ENCODE assay signal across 22 cellular contexts in genomic region chr6:93964296-93964695, GRCh38.
"Had no signal": no experiment of that assay in that cellular context is flagged by ENCODE, and none has a peak within 500 bp of the region (broad histone marks: within the 10 kb centered on the region; RNA-seq: fewer than 3 reads in every experiment).

No MANE protein-coding gene starts in this region.

- H3K36me3 ChIP-seq: left lung, lower lobe of right lung, ovary, right atrium auricular region, right lobe of liver, tibial nerve, uterus had no signal

- DNase-seq: hippocampal formation; kidney glomerular epithelial cell; left colon; left lung; lower lobe of right lung; mesendoderm; naive B cell; natural killer cell; nephron progenitor cell; ovary; right lobe of liver; stimulated activated CD4-positive, alpha-beta T cell treated with anti-CD3 and anti-CD28 coated beads, Interleukin-1b, Interleukin-23, amount 100 ng/mL, for 48 hours; stimulated activated CD4-positive, alpha-beta T cell treated with anti-CD3 and anti-CD28 coated beads, Interleukin-2, amount 100 ng/mL, for 48 hours; stimulated activated CD4-positive, alpha-beta T cell treated with anti-CD3 and anti-CD28 coated beads, Interleukin-4, amount 100 ng/mL, for 4 hours; stimulated activated CD8-positive, alpha-beta memory T cell treated with anti-CD3 and anti-CD28 coated beads, Interleukin-4, amount 100 ng/mL, for 48 hours; stimulated activated naive CD4-positive, alpha-beta T cell treated with Interleukin-2 at 50 U/mL for 16 hours; stimulated activated naive CD8-positive, alpha-beta T cell treated with anti-CD3 and anti-CD28 coated beads, Interleukin-15, amount 100 ng/mL, for 72 hours; substantia nigra; uterus had no signal

- H3K4me3 ChIP-seq: left lung, lower lobe of right lung, ovary, right atrium auricular region, right lobe of liver, smooth muscle cell, tibial nerve, uterus had no signal

- H3K4me1 ChIP-seq: left lung, lower lobe of right lung, right atrium auricular region, right lobe of liver, tibial nerve, uterus had no signal

- H3K27ac ChIP-seq: left lung, lower lobe of right lung, ovary, right atrium auricular region, right lobe of liver, tibial nerve, uterus had no signal

- H3K9me3 ChIP-seq: left lung, lower lobe of right lung, ovary, right atrium auricular region, right lobe of liver, tibial nerve, uterus had no signal

- H3K27me3 ChIP-seq: left lung, ovary, right atrium auricular region, right lobe of liver, tibial nerve, uterus had no signal
